ENCODE assay signal across 1 cellular context in genomic region chr16:90020838-90021382, GRCh38.
TF ChIP-seq lines count a peak whose summit lies in the region.

No MANE protein-coding gene starts in this region.

TF ChIP-seq in A549, 52 proteins besides CTCF, POLR2A, EP300 and RAD21 (continued from another document):
- TF ChIP-seq REST (IDR thresholded peaks at IDR 0.05) (no peak), NFE2L2 (conservative IDR thresholded peaks at IDR 0.05; ENCODE audit: low read length) (no peak), CEBPB (IDR thresholded peaks at IDR 0.05) (no peak), MYC (IDR thresholded peaks at IDR 0.05; ENCODE audit: borderline replicate concordance, low read length) (no peak), RNF2 (IDR thresholded peaks at IDR 0.05; ENCODE audit: borderline replicate concordance, low read depth) (no peak), TFCP2L1 (CRISPR knock-in tag; IDR thresholded peaks at IDR 0.05) (no peak), HOXB13 (CRISPR knock-in tag; IDR thresholded peaks at IDR 0.05; ENCODE audit: low read depth) (no peak), ZSCAN20 (CRISPR knock-in tag; IDR thresholded peaks at IDR 0.05) (no peak), GATA3 (IDR thresholded peaks at IDR 0.05; ENCODE audit: borderline replicate concordance) (no peak), RCOR1 (IDR thresholded peaks at IDR 0.05; ENCODE audit: low read depth, low read length) (no peak), SREBF2 (IDR thresholded peaks at IDR 0.05) (no peak), CHD4 (IDR thresholded peaks at IDR 0.05; ENCODE audit: borderline replicate concordance) (no peak)
- TF ChIP-seq, protein P1, sequence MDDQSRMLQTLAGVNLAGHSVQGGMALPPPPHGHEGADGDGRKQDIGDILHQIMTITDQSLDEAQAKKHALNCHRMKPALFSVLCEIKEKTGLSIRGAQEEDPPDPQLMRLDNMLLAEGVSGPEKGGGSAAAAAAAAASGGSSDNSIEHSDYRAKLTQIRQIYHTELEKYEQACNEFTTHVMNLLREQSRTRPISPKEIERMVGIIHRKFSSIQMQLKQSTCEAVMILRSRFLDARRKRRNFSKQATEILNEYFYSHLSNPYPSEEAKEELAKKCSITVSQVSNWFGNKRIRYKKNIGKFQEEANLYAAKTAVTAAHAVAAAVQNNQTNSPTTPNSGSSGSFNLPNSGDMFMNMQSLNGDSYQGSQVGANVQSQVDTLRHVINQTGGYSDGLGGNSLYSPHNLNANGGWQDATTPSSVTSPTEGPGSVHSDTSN (IDR thresholded peaks at IDR 0.05) = no peak
- TF ChIP-seq, protein P2, sequence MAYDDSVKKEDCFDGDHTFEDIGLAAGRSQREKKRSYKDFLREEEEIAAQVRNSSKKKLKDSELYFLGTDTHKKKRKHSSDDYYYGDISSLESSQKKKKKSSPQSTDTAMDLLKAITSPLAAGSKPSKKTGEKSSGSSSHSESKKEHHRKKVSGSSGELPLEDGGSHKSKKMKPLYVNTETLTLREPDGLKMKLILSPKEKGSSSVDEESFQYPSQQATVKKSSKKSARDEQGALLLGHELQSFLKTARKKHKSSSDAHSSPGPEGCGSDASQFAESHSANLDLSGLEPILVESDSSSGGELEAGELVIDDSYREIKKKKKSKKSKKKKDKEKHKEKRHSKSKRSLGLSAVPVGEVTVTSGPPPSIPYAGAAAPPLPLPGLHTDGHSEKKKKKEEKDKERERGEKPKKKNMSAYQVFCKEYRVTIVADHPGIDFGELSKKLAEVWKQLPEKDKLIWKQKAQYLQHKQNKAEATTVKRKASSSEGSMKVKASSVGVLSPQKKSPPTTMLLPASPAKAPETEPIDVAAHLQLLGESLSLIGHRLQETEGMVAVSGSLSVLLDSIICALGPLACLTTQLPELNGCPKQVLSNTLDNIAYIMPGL (CRISPR knock-in tag; IDR thresholded peaks at IDR 0.05; ENCODE audit: borderline replicate concordance) = no peak
